In genomic region chr3:188037116-188037718, GRCh38 we compare ENCODE assay signal across 9 cellular contexts.
A peak's percentile ranks its signal among the peaks of the same experiment; 100 is the strongest.
DNase-seq lines count a peak whose midpoint lies in the region; ATAC-seq, FAIRE-seq and TF ChIP-seq lines count a peak whose summit lies in the region.
"Had no signal": no experiment of that assay in that cellular context is flagged by ENCODE, and none has a peak within 500 bp of the region (broad histone marks: within the 10 kb centered on the region; RNA-seq: fewer than 3 reads in every experiment).

No MANE protein-coding gene starts in this region.

- no peaks in the 10 kb centered on the region for H3K9me3 ChIP-seq in astrocyte (ENCODE audit: insufficient read depth, low read depth, low read length)
- H3K9me3 ChIP-seq in keratinocyte (ENCODE audit: control insufficient read depth, low read depth, low read length), result no peaks in the 10 kb centered on the region

- dilution Hi-C loops in keratinocyte (cut with MboI; ENCODE audit: extremely low pct_ligation_motif_present, low sequenced_read_pairs), result no loop called here

- H3K36me3 Mint-ChIP-seq in astrocyte (ENCODE audit: low read depth, unreplicated experiment) (no peaks in the 10 kb centered on the region), type B pancreatic cell (no peaks in the 10 kb centered on the region)
- no peaks in the 10 kb centered on the region for H3K36me3 Mint-ChIP-seq in activated T-cell treated with anti-CD3 and anti-CD28 coated beads, Interleukin-2, amount 50 U/mL, for 4 hours (ENCODE audit: insufficient read depth)

- H3K4me2 ChIP-seq in astrocyte (ENCODE audit: low read length) (peak overlapping the region; percentile 31), keratinocyte (ENCODE audit: control insufficient read depth, extremely low read depth, insufficient read depth, low read depth, low read length) (no peak overlapping the region)

- no peaks in the 10 kb centered on the region for H3K36me3 ChIP-seq in astrocyte (ENCODE audit: insufficient read depth, low read length)
- no peaks in the 10 kb centered on the region for H3K36me3 ChIP-seq in keratinocyte (ENCODE audit: control insufficient read depth in 2 of 2, extremely low read depth in 1 of 2, insufficient read depth in 2 of 2, low read length in 2 of 2)

- H3K27me3 ChIP-seq in astrocyte (ENCODE audit: insufficient read depth, low read length), result no peaks in the 10 kb centered on the region
- H3K27me3 ChIP-seq in keratinocyte (ENCODE audit: control insufficient read depth, extremely low read depth, insufficient read depth, low read length), result no peaks in the 10 kb centered on the region

- TF ChIP-seq CTCF in astrocyte (IDR thresholded peaks at IDR 0.05; ENCODE audit: insufficient read depth, low read depth, low read length) (peak; percentile 33), keratinocyte (optimal IDR thresholded peaks at IDR 0.05 in 1 of 3, IDR thresholded peaks at IDR 0.05 in 1 of 3, conservative IDR thresholded peaks at IDR 0.05 in 1 of 3; ENCODE audit: extremely low read depth in 1 of 3, insufficient read depth in 2 of 3, low read length in 3 of 3) (peak; percentile 51 to 64 (median 51)), type B pancreatic cell (conservative IDR thresholded peaks at IDR 0.05) (peak; percentile 59)

- ATAC-seq in activated T-cell treated with anti-CD3 and anti-CD28 coated beads, Interleukin-2, amount 50 U/mL, for 4 hours, result no peak
- ATAC-seq in HG03565 (IDR thresholded peaks at IDR 0.05; ENCODE audit: unreplicated experiment) (no peak), HG03139 (IDR thresholded peaks at IDR 0.05; ENCODE audit: unreplicated experiment) (no peak)

- H3K27me3 Mint-ChIP-seq in astrocyte (ENCODE audit: low read depth, unreplicated experiment) (no peaks in the 10 kb centered on the region), type B pancreatic cell (peaks cover 7% of the 10 kb centered on the region)
- no peaks in the 10 kb centered on the region for H3K27me3 Mint-ChIP-seq in activated T-cell treated with anti-CD3 and anti-CD28 coated beads, Interleukin-2, amount 50 U/mL, for 4 hours (ENCODE audit: low read depth)

- no peak overlapping the region for H3K27ac ChIP-seq in astrocyte (ENCODE audit: low read depth, low read length)
- no peak overlapping the region for H3K27ac ChIP-seq in keratinocyte (ENCODE audit: control insufficient read depth, insufficient read depth, low read length)

- H2AFZ ChIP-seq in astrocyte (ENCODE audit: low read depth, low read length) (peak overlapping the region; percentile 2), keratinocyte (ENCODE audit: control insufficient read depth, low read length) (peak overlapping the region; percentile 32)

- no peaks in the 10 kb centered on the region for H4K20me1 ChIP-seq in astrocyte (ENCODE audit: insufficient read depth, low read length)
- no peaks in the 10 kb centered on the region for H4K20me1 ChIP-seq in keratinocyte (ENCODE audit: control insufficient read depth, extremely low read depth, insufficient read depth, low read length)

- H3K4me3 Mint-ChIP-seq in astrocyte (ENCODE audit: unreplicated experiment), result no peak overlapping the region
- H3K4me3 Mint-ChIP-seq in type B pancreatic cell, result peak overlapping the region; percentile 8
- no peak overlapping the region for H3K4me3 Mint-ChIP-seq in activated T-cell treated with anti-CD3 and anti-CD28 coated beads, Interleukin-2, amount 50 U/mL, for 4 hours

- H3K4me1 Mint-ChIP-seq in astrocyte (ENCODE audit: low read depth, unreplicated experiment), result peaks cover 6% of the 10 kb centered on the region
- H3K4me1 Mint-ChIP-seq in type B pancreatic cell (ENCODE audit: unreplicated experiment), result peaks cover 23% of the 10 kb centered on the region
- peaks cover 8% of the 10 kb centered on the region for H3K4me1 Mint-ChIP-seq in activated T-cell treated with anti-CD3 and anti-CD28 coated beads, Interleukin-2, amount 50 U/mL, for 4 hours (ENCODE audit: low read depth)

- H3K9me1 ChIP-seq in keratinocyte (ENCODE audit: control insufficient read depth, extremely low read depth, insufficient read depth, low read length), result no peaks in the 10 kb centered on the region

- H3K79me2 ChIP-seq in astrocyte (ENCODE audit: insufficient read depth, low read length) (no peaks in the 10 kb centered on the region), keratinocyte (ENCODE audit: control insufficient read depth, insufficient read depth, low read length) (no peaks in the 10 kb centered on the region)

- peaks cover 2% of the 10 kb centered on the region for H3K9me3 Mint-ChIP-seq in astrocyte (ENCODE audit: unreplicated experiment)
- H3K9me3 Mint-ChIP-seq in type B pancreatic cell, result no peaks in the 10 kb centered on the region
- H3K9me3 Mint-ChIP-seq in activated T-cell treated with anti-CD3 and anti-CD28 coated beads, Interleukin-2, amount 50 U/mL, for 4 hours, result no peaks in the 10 kb centered on the region

- H3K9ac ChIP-seq in astrocyte (ENCODE audit: low read length) (no peak overlapping the region), keratinocyte (ENCODE audit: control insufficient read depth, extremely low read depth, insufficient read depth, low read length) (no peak overlapping the region)

- H3K4me1 ChIP-seq in astrocyte (ENCODE audit: insufficient read depth, low read length), result peaks cover 7% of the 10 kb centered on the region
- peaks cover 27% of the 10 kb centered on the region for H3K4me1 ChIP-seq in keratinocyte (ENCODE audit: control insufficient read depth, extremely low read depth, insufficient read depth, low read length)

- H3K4me3 ChIP-seq in astrocyte (ENCODE audit: insufficient read depth, low read depth, low read length) (no peak overlapping the region), keratinocyte (ENCODE audit: control insufficient read depth in 2 of 3, extremely low read depth in 1 of 3, insufficient read depth in 2 of 3, low read depth in 1 of 3, low read length in 3 of 3) (no peak overlapping the region)

- DNase-seq in NCI-H510A treated with DMSO at 0.1 percent for 48 hours (lab: John Stamatoyannopoulos, UW), result peak; percentile 14
- DNase-seq in NCI-H510A (lab: John Stamatoyannopoulos, UW), result no peak
- DNase-seq in astrocyte (ENCODE audit: low read depth), result peak; percentile 19
- no peak for DNase-seq in keratinocyte (ENCODE audit: low read depth, low spot score)
- DNase-seq in type B pancreatic cell (ENCODE audit: extremely low spot score, unreplicated experiment), result no peak
- no peak for DNase-seq in activated T-cell treated with anti-CD3 and anti-CD28 coated beads, Interleukin-2, amount 50 U/mL, for 4 hours
- DNase-seq: effector CD8-positive, alpha-beta T cell had no signal

- H3K27ac Mint-ChIP-seq in astrocyte (ENCODE audit: unreplicated experiment) (no peak overlapping the region), type B pancreatic cell (peak overlapping the region; percentile 69)

- FAIRE-seq in astrocyte (lab: Jason Lieb, UNC), result no peak
- FAIRE-seq in keratinocyte (lab: Jason Lieb, UNC), result peak; percentile 65

Comparison
In these comparisons a context has a peak if more than half of its experiments do, and no peak if none do; other contexts are left out.
1. DNase-seq: peak in NCI-H510A treated with DMSO at 0.1 percent for 48 hours (single experiment) and astrocyte (single experiment); none in NCI-H510A (single experiment), keratinocyte (single experiment), type B pancreatic cell (single experiment) and activated T-cell treated with anti-CD3 and anti-CD28 coated beads, Interleukin-2, amount 50 U/mL, for 4 hours (single experiment).
2. Peak in every context shown above with its lines, with median percentiles within 50 percentile points of each other: CTCF ChIP-seq.